Comparison of ENCODE assay signal across 16 cellular contexts in the genomic region with DNA sequence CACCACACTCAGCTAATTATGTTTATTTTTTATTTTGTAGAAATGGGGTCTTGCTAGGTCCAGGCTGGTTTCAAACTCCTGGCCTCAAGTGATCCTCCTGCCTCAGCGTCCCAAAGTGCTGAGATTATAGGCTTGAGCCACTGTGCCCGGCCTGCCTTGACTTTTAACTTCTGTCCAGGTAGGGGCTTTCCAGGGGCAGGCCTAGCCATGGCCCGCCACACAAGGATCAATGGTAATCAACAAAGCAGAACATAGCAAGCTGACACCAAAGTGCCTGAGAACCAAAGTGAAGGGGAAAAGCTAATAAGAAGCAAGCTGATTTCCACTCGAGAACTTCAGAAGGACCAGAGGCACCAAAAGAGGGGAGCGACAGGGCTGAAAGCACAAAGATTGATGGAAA. TPM values are rescaled to one million over a fixed set of nuclear protein-coding genes. Genes with fewer than 3 reads are reported as not detected.
DNase-seq lines count a peak whose midpoint lies in the region; ATAC-seq, FAIRE-seq and TF ChIP-seq lines count a peak whose summit lies in the region.
"Had no signal": no experiment of that assay in that cellular context is flagged by ENCODE, and none has a peak within 500 bp of the region (broad histone marks: within the 10 kb centered on the region; RNA-seq: fewer than 3 reads in every experiment).

No MANE protein-coding gene starts in this region.

- H4K20me1 ChIP-seq in PC-9 (ENCODE audit: insufficient read depth): no peaks in the 10 kb centered on the region
- H4K20me1 ChIP-seq in H1 (replicated peaks in 1 of 2; ENCODE audit: control insufficient read depth in 1 of 2, insufficient read depth in 2 of 2, low read length in 2 of 2): no peaks in the 10 kb centered on the region

- H2BK15ac ChIP-seq in H1 (ENCODE audit: low read length): no peak overlapping the region

- CTCF ChIA-PET in PC-9 (lab: Charles Lee) (interaction anchor here (0.6 kb wide), 1 partner anchor 8 kb away, joined by 13 read pairs; no protein-coding TSS in a partner anchor), H1 (lab: Charles Lee; ENCODE audit: partially characterized antibody) (interaction anchor here (0.6 to 1.5 kb wide), 7 partner anchors 10 to 240 kb away, joined by 3 to 6 read pairs (median 3); no protein-coding TSS in a partner anchor)

- H3K27ac ChIP-seq in PC-9 (peak overlapping the region; percentile 20; the same call in 1 of the 2 replicates), H1 (ENCODE audit: low read depth, low read length) (no peak overlapping the region)

- no peak overlapping the region for H2BK20ac ChIP-seq in H1 (ENCODE audit: low read length)

- no peak overlapping the region for H2BK12ac ChIP-seq in H1 (ENCODE audit: low read depth, low read length)

- no peak overlapping the region for H4K91ac ChIP-seq in H1 (replicated peaks; ENCODE audit: insufficient read length, low read length)

- 90% methylated on average over 5 of the region's 5 CpGs; no CpG with 5 or more reads in 1 of the 2 experiments for WGBS in H1 (ENCODE audit: extremely low coverage in 1 of 2, insufficient coverage in 1 of 2, insufficient read length in 1 of 2, insufficient replicate concordance in 2 of 2, low coverage in 1 of 2, low lambda C conversion rate in 2 of 2, missing lambda C conversion rate in 1 of 2), 2 experiments

- H2BK120ac ChIP-seq in H1 (replicated peaks; ENCODE audit: low read depth, low read length): no peak overlapping the region

- H3K36me3 ChIP-seq in PC-9 (ENCODE audit: low read depth) (no peaks in the 10 kb centered on the region), H1 (ENCODE audit: control insufficient read depth in 2 of 4, insufficient read depth in 4 of 4, low read length in 3 of 4) (no peaks in the 10 kb centered on the region)
- H3K36me3 ChIP-seq: HAP-1 had no signal

- no peaks in the 10 kb centered on the region for H3K79me1 ChIP-seq in H1 (ENCODE audit: low read depth, low read length)

- intact Hi-C loops in PC-9 (cut with micrococcal nuclease; ENCODE audit: unreplicated experiment): no loop called here

- peaks cover 2% of the 10 kb centered on the region; the same call in 1 of the 2 replicates for H3K23me2 ChIP-seq in H1 (ENCODE audit: low read depth, low read length)

- no peaks in the 10 kb centered on the region for H3K27me3 ChIP-seq in PC-9 (ENCODE audit: insufficient read depth, low read depth)
- no peaks in the 10 kb centered on the region for H3K27me3 ChIP-seq in H1 (replicated peaks in 1 of 4; ENCODE audit: control insufficient read depth in 3 of 4, extremely low read depth in 1 of 4, insufficient read depth in 3 of 4, low read length in 3 of 4)

- no peak overlapping the region for H3K27ac Mint-ChIP-seq in stimulated activated naive B cell treated with anti-CD40 and anti-IgM and Interleukin-4, amounts not matched to agents 10 μg/mL and 1 μg/mL and 100 μg/mL, for 72 hours

- no peak overlapping the region for H3K56ac ChIP-seq in H1 (replicated peaks; ENCODE audit: insufficient read length, low read depth, low read length)

- H3K36me3 Mint-ChIP-seq in stimulated activated naive B cell treated with anti-CD40 and anti-IgM and Interleukin-4, amounts not matched to agents 10 μg/mL and 1 μg/mL and 100 μg/mL, for 72 hours: no peaks in the 10 kb centered on the region
- H3K36me3 Mint-ChIP-seq: CD14-positive monocyte had no signal

- H3K9me3 ChIP-seq in PC-9 (ENCODE audit: insufficient read depth, low read depth): no peaks in the 10 kb centered on the region
- H3K9me3 ChIP-seq in H1 (ENCODE audit: insufficient read depth in 2 of 2, low read depth in 1 of 2, low read length in 1 of 2): no peaks in the 10 kb centered on the region
- H3K9me3 ChIP-seq: HAP-1 had no signal

- POLR2A ChIA-PET in PC-9 (lab: Charles Lee; ENCODE audit: unreplicated experiment): no interaction called here
- POLR2A ChIA-PET in H1 (lab: Charles Lee; ENCODE audit: partially characterized antibody): no interaction called here

- FAIRE-seq in GM19239 (lab: Jason Lieb, UNC): peak; percentile 4
- FAIRE-seq in H1 (lab: Jason Lieb, UNC): no peak

- no TSS peak for BruUV-seq in PC-9 (replicated peaks; lab: Mats Ljungman, UMichigan)

- no peak overlapping the region for H4K8ac ChIP-seq in H1 (ENCODE audit: extremely low read depth, insufficient read depth, low read length)

- H3K9me3 Mint-ChIP-seq in stimulated activated naive B cell treated with anti-CD40 and anti-IgM and Interleukin-4, amounts not matched to agents 10 μg/mL and 1 μg/mL and 100 μg/mL, for 72 hours: no peaks in the 10 kb centered on the region
- H3K9me3 Mint-ChIP-seq: CD14-positive monocyte had no signal

- ATAC-seq in stimulated activated naive B cell treated with anti-CD40 and anti-IgM and Interleukin-4, amounts not matched to agents 10 μg/mL and 1 μg/mL and 100 μg/mL, for 72 hours (replicated peaks): peak; percentile 52
- ATAC-seq in HG02884 (IDR thresholded peaks at IDR 0.05; ENCODE audit: unreplicated experiment): no peak
- no peak for ATAC-seq in HG02970 (IDR thresholded peaks at IDR 0.05; ENCODE audit: low FRiP score, unreplicated experiment)

- H3K18ac ChIP-seq in H1 (ENCODE audit: extremely low read depth, low read length): no peak overlapping the region

- TF ChIP-seq EP300 in H1 (IDR thresholded peaks at IDR 0.05; ENCODE audit: borderline replicate concordance in 1 of 2, low read depth in 2 of 2, low read length in 2 of 2): no peak

- H3K9me2 ChIP-seq in PC-9 (ENCODE audit: insufficient read depth): no peaks in the 10 kb centered on the region

- no peak overlapping the region for H3K9ac ChIP-seq in H1 (replicated peaks in 1 of 4; ENCODE audit: extremely low read depth in 1 of 4, low read depth in 3 of 4, low read length in 3 of 4)

- no peak overlapping the region for H3K4me3 ChIP-seq in PC-9
- no peak overlapping the region for H3K4me3 ChIP-seq in H1 (ENCODE audit: extremely low read depth in 1 of 4, insufficient read depth in 2 of 4, low read depth in 3 of 4, low read length in 4 of 4)
- H3K4me3 ChIP-seq: HAP-1 had no signal

- H3F3A ChIP-seq in PC-9 (ENCODE audit: insufficient read depth, low read depth): peaks cover 36% of the 10 kb centered on the region

- H3K14ac ChIP-seq in H1 (ENCODE audit: insufficient read length): no peak overlapping the region

- no peak overlapping the region for H2AFZ ChIP-seq in PC-9
- peak overlapping the region; percentile 93; the same call in 1 of the 2 replicates for H2AFZ ChIP-seq in H1 (ENCODE audit: low read length)

- H3K27me3 Mint-ChIP-seq in stimulated activated naive B cell treated with anti-CD40 and anti-IgM and Interleukin-4, amounts not matched to agents 10 μg/mL and 1 μg/mL and 100 μg/mL, for 72 hours: no peaks in the 10 kb centered on the region

- DNase-seq in GM19239 (ENCODE audit: insufficient read length, low spot score): no peak
- DNase-seq in PC-9: no peak
- DNase-seq in H1 (ENCODE audit: low read depth in 1 of 2, low spot score in 2 of 2): no peak
- no peak for DNase-seq in stimulated activated naive B cell treated with anti-CD40 and anti-IgM and Interleukin-4, amounts not matched to agents 10 μg/mL and 1 μg/mL and 100 μg/mL, for 72 hours
- DNase-seq in cerebellar cortex (ENCODE audit: low spot score): no peak
- DNase-seq: AML-193, DMS79 treated with DMSO at 0.1 percent for 48 hours, KBM-7, MV-4-11, NCI-H1694 treated with DMSO at 0.1 percent for 48 hours, NCI-H510A treated with DMSO at 0.1 percent for 48 hours, NCI-H774 had no signal

- no peak overlapping the region for H2AK5ac ChIP-seq in H1 (ENCODE audit: low read depth, low read length)

- H4K5ac ChIP-seq in H1 (ENCODE audit: insufficient read length, low read depth, low read length): no peak overlapping the region

- H3K4me1 ChIP-seq in PC-9 (replicated peaks; ENCODE audit: insufficient read depth): peaks cover 28% of the 10 kb centered on the region
- no peaks in the 10 kb centered on the region for H3K4me1 ChIP-seq in H1 (replicated peaks in 1 of 4; ENCODE audit: control insufficient read depth in 3 of 4, insufficient read depth in 4 of 4, low read length in 3 of 4)
- H3K4me1 ChIP-seq: HAP-1 had no signal

- TF ChIP-seq RAD21 in H1 (IDR thresholded peaks at IDR 0.05 in 1 of 2, conservative IDR thresholded peaks at IDR 0.05 in 1 of 2; ENCODE audit: low read depth in 2 of 2, low read length in 2 of 2): no peak

- peaks cover 8 to 22% of the 10 kb centered on the region in 2 donors for H3K4me1 Mint-ChIP-seq in stimulated activated naive B cell treated with anti-CD40 and anti-IgM and Interleukin-4, amounts not matched to agents 10 μg/mL and 1 μg/mL and 100 μg/mL, for 72 hours

- H3K23ac ChIP-seq in H1 (ENCODE audit: insufficient read length): no peak overlapping the region

- no peak overlapping the region for H3K4ac ChIP-seq in H1 (replicated peaks; ENCODE audit: insufficient read length, low read depth, low read length)

- H2BK5ac ChIP-seq in H1 (ENCODE audit: low read depth, low read length): no peak overlapping the region

- no peak for TF ChIP-seq POLR2A in H1 (IDR thresholded peaks at IDR 0.05; ENCODE audit: control extremely low read depth in 1 of 2, low read depth in 2 of 2, low read length in 2 of 2)

- H3K4me2 ChIP-seq in PC-9 (no peak overlapping the region), H1 (ENCODE audit: insufficient read depth in 1 of 2, low read depth in 2 of 2, low read length in 2 of 2) (no peak overlapping the region)

- TF ChIP-seq CTCF in PC-9 (conservative IDR thresholded peaks at IDR 0.05): no peak
- no peak for TF ChIP-seq CTCF in H1 (IDR thresholded peaks at IDR 0.05; ENCODE audit: control extremely low read depth in 1 of 3, insufficient read depth in 1 of 3, low read depth in 1 of 3, low read length in 3 of 3)

- no peak overlapping the region for H3K4me3 Mint-ChIP-seq in stimulated activated naive B cell treated with anti-CD40 and anti-IgM and Interleukin-4, amounts not matched to agents 10 μg/mL and 1 μg/mL and 100 μg/mL, for 72 hours
- H3K4me3 Mint-ChIP-seq: CD14-positive monocyte had no signal

- no peaks in the 10 kb centered on the region for H3K79me2 ChIP-seq in PC-9 (ENCODE audit: low read depth)
- no peaks in the 10 kb centered on the region for H3K79me2 ChIP-seq in H1 (ENCODE audit: control insufficient read depth in 1 of 2, insufficient read depth in 2 of 2, low read length in 2 of 2)

TF ChIP-seq in H1, 55 proteins besides CTCF, POLR2A, EP300 and RAD21 (continues in another document):
- TF ChIP-seq TAF1 (IDR thresholded peaks at IDR 0.05; ENCODE audit: low read depth, low read length) (no peak), HDAC6 (IDR thresholded peaks at IDR 0.05; ENCODE audit: low read depth, low read length) (no peak), SAP30 (IDR thresholded peaks at IDR 0.05; ENCODE audit: insufficient read depth, insufficient replicate concordance, low read length) (no peak)

RNA-seq across cellular contexts. Expression of gene CRTC3, which starts 9.4 kb away (rescaled TPM):
- total RNA-seq in PC-9 (2021): 18.6 and 22.4 TPM in 2 replicates
- 5.0 and 5.1 TPM in 2 replicates for total RNA-seq in H1 (2021; fragmentation: NEBNext Ultra II Directional; extraction: Animal tissue kit (Norgen Biotek cat#: 25700))
- polyA plus RNA-seq in H1 (2011; rRNA removed): 5.1 and 5.3 TPM in 2 replicates
- polyA plus RNA-seq in H1 (2011; cell fraction: cytosol; rRNA removed): 3.0 TPM
- 5.1 TPM for polyA plus RNA-seq in H1 (2011; cell fraction: nucleus; rRNA removed)
- polyA plus RNA-seq in H1 (2012, experiment 1 of 2): 4.2 to 5.4 TPM (median 4.9 TPM) in 4 replicates
- polyA plus RNA-seq in H1 (2012, experiment 2 of 2): 3.0 TPM
- polyA plus RNA-seq in H1 (2013, experiment 1 of 2): 2.2 TPM
- polyA plus RNA-seq in H1 (2013, experiment 2 of 2): 2.0 TPM
- polyA minus RNA-seq in H1 (2011; rRNA and poly(A)+ RNA removed): 6.2 and 6.9 TPM in 2 replicates
- 3.7 TPM for polyA minus RNA-seq in H1 (2011; cell fraction: cytosol; rRNA and poly(A)+ RNA removed)
- 6.4 TPM for polyA minus RNA-seq in H1 (2011; cell fraction: nucleus; rRNA and poly(A)+ RNA removed)

Comparison
In these comparisons a context has a peak if more than half of its experiments do, and no peak if none do; other contexts are left out.
1. ATAC-seq: peak in stimulated activated naive B cell treated with anti-CD40 and anti-IgM and Interleukin-4, amounts not matched to agents 10 μg/mL and 1 μg/mL and 100 μg/mL, for 72 hours (2 of 2); none in HG02884 (single experiment) and HG02970 (single experiment).